In genomic region chr15:43370975-43371974, GRCh38 we compare ENCODE assay signal across 8 cellular contexts. TPM values are rescaled to one million over a fixed set of nuclear protein-coding genes. Genes with fewer than 3 reads are reported as not detected.
DNase-seq lines count a peak whose midpoint lies in the region; ATAC-seq and TF ChIP-seq lines count a peak whose summit lies in the region.

TSS of gene TUBGCP4 (plus strand) at chr15:43371101. CDS start at chr15:43371355, 254 bp downstream.
TSS of gene ZSCAN29 (minus strand) at chr15:43371043. CDS start at chr15:43369913, 1,130 bp downstream.

- H3K27me3 ChIP-seq in HUES6 (ENCODE audit: control insufficient read depth, insufficient read depth, low read length): no peaks in the 10 kb centered on the region
- no peaks in the 10 kb centered on the region for H3K27me3 ChIP-seq in muscle layer of colon (ENCODE audit: control insufficient read depth in 1 of 2, insufficient read depth in 2 of 2, low read length in 2 of 2)

- peak; percentile 87 for DNase-seq in COLO668 (lab: John Stamatoyannopoulos, UW; ENCODE audit: unreplicated experiment)
- peak; percentile 97 for DNase-seq in GM20000 (ENCODE audit: low spot score)
- peak; percentile 95 for DNase-seq in OCI-LY7 (ENCODE audit: low spot score)
- DNase-seq in activated T-cell treated with anti-CD3 and anti-CD28 coated beads for 48 hours (ENCODE audit: low read depth): peak; percentile 83
- peak; percentile 62 for DNase-seq in stimulated activated CD8-positive, alpha-beta memory T cell treated with anti-CD3 and anti-CD28 coated beads, Interleukin-7, amount 100 ng/mL, for 24 hours (ENCODE audit: low read depth)

- H3K27ac ChIP-seq in HUES6 (ENCODE audit: low read depth, low read length): peak within 1 kb of the TSS; percentile 34; the same call in 1 of the 2 replicates
- H3K27ac ChIP-seq in OCI-LY7 (ENCODE audit: low read depth, low read length, poor library complexity, severe bottlenecking): peak within 1 kb of the TSS; percentile 41
- peak within 1 kb of the TSS; percentile 78 for H3K27ac ChIP-seq in muscle layer of colon (ENCODE audit: low read depth, low read length)

- peak within 1 kb of the TSS; percentile 96 for H3K4me2 ChIP-seq in OCI-LY7 (ENCODE audit: low read length)

- POLR2A ChIA-PET in OCI-LY7 (lab: Charles Lee): interaction anchor here (0.6 to 1.5 kb wide), 5 partner anchors 11 to 143 kb away, joined by 3 to 4 read pairs (median 3); no protein-coding TSS in a partner anchor

- H3K79me2 ChIP-seq in OCI-LY7 (ENCODE audit: insufficient read depth, low read depth, low read length): peaks cover 52% of the 10 kb centered on the region

- peaks cover 5% of the 10 kb centered on the region; the same call in 1 of the 2 replicates for H3K4me1 ChIP-seq in HUES6 (ENCODE audit: control insufficient read depth, insufficient read depth, low read length)
- H3K4me1 ChIP-seq in OCI-LY7 (ENCODE audit: insufficient read depth, low read length, poor library complexity, severe bottlenecking): peaks cover 39% of the 10 kb centered on the region
- peaks cover 32% of the 10 kb centered on the region for H3K4me1 ChIP-seq in muscle layer of colon (ENCODE audit: insufficient read depth, low read length)

- peak within 1 kb of the TSS; percentile 98 for H3K4me3 ChIP-seq in HUES6 (ENCODE audit: low read depth, low read length)
- peak within 1 kb of the TSS; percentile 79 for H3K4me3 ChIP-seq in OCI-LY7 (ENCODE audit: low read depth, low read length, poor library complexity, severe bottlenecking)
- H3K4me3 ChIP-seq in muscle layer of colon (ENCODE audit: low read depth in 1 of 2, low read length in 2 of 2): peak within 1 kb of the TSS; percentile 94 to 100

- peak; percentile 45 for TF ChIP-seq CTCF in GM20000 (IDR thresholded peaks at IDR 0.05; ENCODE audit: extremely low read depth, missing control alignments)
- peak; percentile 82 for TF ChIP-seq CTCF in OCI-LY7 (conservative IDR thresholded peaks at IDR 0.05; ENCODE audit: low read length)

- CTCF ChIA-PET in OCI-LY7 (lab: Charles Lee; ENCODE audit: unreplicated experiment): interaction anchor here (0.6 to 1.1 kb wide), 2 partner anchors 24 to 104 kb away, joined by 3 to 4 read pairs; no protein-coding TSS in a partner anchor

- no TSS peak for BruUV-seq in OCI-LY7 (replicated peaks; lab: Mats Ljungman, UMichigan)

- peaks cover 6% of the 10 kb centered on the region; the same call in 1 of the 2 replicates for H4K20me1 ChIP-seq in OCI-LY7 (ENCODE audit: insufficient read depth, low read length)

- H3K9ac ChIP-seq in HUES6 (ENCODE audit: low read length) (peak within 1 kb of the TSS; percentile 95), muscle layer of colon (ENCODE audit: low read length) (peak within 1 kb of the TSS; percentile 88)

- no peaks in the 10 kb centered on the region for H3K9me2 ChIP-seq in OCI-LY7 (ENCODE audit: insufficient read depth, low read length)

- peak; percentile 85 for ATAC-seq in esophagus mucosa

- peak within 1 kb of the TSS; percentile 86 for H2AFZ ChIP-seq in OCI-LY7 (ENCODE audit: low read length)

- intact Hi-C loops in OCI-LY7 (cut with micrococcal nuclease; ENCODE audit: unreplicated experiment): loop anchor here (5.0 kb wide), 1 partner anchor 141 kb away; no protein-coding TSS in a partner anchor

- no peaks in the 10 kb centered on the region for H3K9me3 ChIP-seq in HUES6 (ENCODE audit: control insufficient read depth, insufficient read depth, low read depth, low read length)
- H3K9me3 ChIP-seq in OCI-LY7 (ENCODE audit: low read length): no peaks in the 10 kb centered on the region
- H3K9me3 ChIP-seq in muscle layer of colon (ENCODE audit: low read length): no peaks in the 10 kb centered on the region

- H3K36me3 ChIP-seq in HUES6 (ENCODE audit: control insufficient read depth, insufficient read depth, low read length): peaks cover 25% of the 10 kb centered on the region
- H3K36me3 ChIP-seq in OCI-LY7 (ENCODE audit: insufficient read depth, low read length): peaks cover 36% of the 10 kb centered on the region
- H3K36me3 ChIP-seq in muscle layer of colon (ENCODE audit: insufficient read depth, low read length): peaks cover 9% of the 10 kb centered on the region

RNA-seq across cellular contexts. Expression of gene TUBGCP4, which starts in this region (rescaled TPM):
- 31.4 and 36.0 TPM in 2 replicates for total RNA-seq in OCI-LY7 (2014; rRNA removed; shearing (Covaris generic))
- total RNA-seq in OCI-LY7 (2022): 43.9 and 44.9 TPM in 2 replicates
- total RNA-seq in esophagus mucosa: 10.7 TPM

RNA-seq across cellular contexts. Expression of gene ZSCAN29, which starts in this region (rescaled TPM):
- 70.6 and 73.7 TPM in 2 replicates for total RNA-seq in OCI-LY7 (2014; rRNA removed; shearing (Covaris generic))
- total RNA-seq in OCI-LY7 (2022): 30.2 and 34.5 TPM in 2 replicates
- total RNA-seq in esophagus mucosa: 15.4 TPM

Comparison
In these comparisons a context has a peak if more than half of its experiments do, and no peak if none do; other contexts are left out.
1. Peak in every context shown above with its lines: DNase-seq, ATAC-seq, H3K4me3 ChIP-seq and H3K27ac ChIP-seq.